Comparison of ENCODE assay signal across 18 cellular contexts in the genomic region with DNA sequence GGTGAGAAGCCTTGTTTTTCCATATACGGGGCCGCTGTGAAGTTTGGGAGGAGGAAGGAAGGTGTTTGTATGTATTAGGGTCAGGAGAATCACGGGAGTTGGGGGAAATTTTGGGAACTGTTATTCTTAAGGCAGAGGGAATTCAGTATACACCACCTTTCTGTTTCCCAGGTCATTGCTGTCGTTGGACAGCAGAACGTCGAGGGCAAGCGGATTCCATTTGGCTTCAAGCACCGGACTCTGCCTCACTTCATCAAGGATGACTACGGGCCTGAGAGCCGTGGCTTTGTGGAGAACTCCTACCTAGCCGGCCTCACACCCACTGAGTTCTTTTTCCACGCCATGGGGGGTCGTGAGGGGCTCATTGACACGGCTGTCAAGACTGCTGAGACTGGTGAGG. TPM values are rescaled to one million over a fixed set of nuclear protein-coding genes. Genes with fewer than 3 reads are reported as not detected.
DNase-seq lines count a peak whose midpoint lies in the region; ATAC-seq and TF ChIP-seq lines count a peak whose summit lies in the region.
"Had no signal": no experiment of that assay in that cellular context is flagged by ENCODE, and none has a peak within 500 bp of the region (broad histone marks: within the 10 kb centered on the region; RNA-seq: fewer than 3 reads in every experiment).

No MANE protein-coding gene starts in this region.

- H3K36me3 Mint-ChIP-seq in activated naive CD8-positive, alpha-beta T cell treated with anti-CD3 and anti-CD28 coated beads, Interleukin-2, amount 10 ng/mL, durations not matched to agents 7 days and 5 days = peaks cover 50% of the 10 kb centered on the region
- H3K36me3 Mint-ChIP-seq in activated naive CD8-positive, alpha-beta T cell treated with anti-CD3 and anti-CD28 coated beads, Interleukin-2, amount 50 U/mL, for 24 hours (ENCODE audit: low read depth) = peaks cover 77% of the 10 kb centered on the region
- peaks cover 42% of the 10 kb centered on the region for H3K36me3 Mint-ChIP-seq in neural crest cell (ENCODE audit: low read depth)

- no peaks in the 10 kb centered on the region for H3K9me3 ChIP-seq in sigmoid colon
- H3K9me3 ChIP-seq: A549 had no signal

- no peak overlapping the region for H3K4me3 Mint-ChIP-seq in activated naive CD8-positive, alpha-beta T cell treated with anti-CD3 and anti-CD28 coated beads, Interleukin-2, amount 10 ng/mL, durations not matched to agents 7 days and 5 days
- H3K4me3 Mint-ChIP-seq in activated naive CD8-positive, alpha-beta T cell treated with anti-CD3 and anti-CD28 coated beads, Interleukin-2, amount 50 U/mL, for 24 hours = no peak overlapping the region
- no peak overlapping the region for H3K4me3 Mint-ChIP-seq in neural crest cell
- H3K4me3 Mint-ChIP-seq: CD4-positive, alpha-beta memory T cell; GM23338 had no signal

- H3K27ac ChIP-seq in sigmoid colon = no peak overlapping the region
- no peak overlapping the region for H3K27ac ChIP-seq in foreskin keratinocyte
- H3K27ac ChIP-seq: 22Rv1, A549, C4-2B had no signal

- no peaks in the 10 kb centered on the region for H3K9me3 Mint-ChIP-seq in activated naive CD8-positive, alpha-beta T cell treated with anti-CD3 and anti-CD28 coated beads, Interleukin-2, amount 10 ng/mL, durations not matched to agents 7 days and 5 days
- no peaks in the 10 kb centered on the region for H3K9me3 Mint-ChIP-seq in activated naive CD8-positive, alpha-beta T cell treated with anti-CD3 and anti-CD28 coated beads, Interleukin-2, amount 50 U/mL, for 24 hours
- no peaks in the 10 kb centered on the region for H3K9me3 Mint-ChIP-seq in neural crest cell
- H3K9me3 Mint-ChIP-seq: GM23338 had no signal

- intact Hi-C loops in sigmoid colon (cut with DNase I) = no loop called here

- no peak overlapping the region for H3K4me3 ChIP-seq in sigmoid colon
- H3K4me3 ChIP-seq: A549, GM23338 had no signal

- TF ChIP-seq CTCF in neural crest cell (conservative IDR thresholded peaks at IDR 0.05) (no peak), sigmoid colon (IDR thresholded peaks at IDR 0.05) (no peak), foreskin keratinocyte (conservative IDR thresholded peaks at IDR 0.05) (no peak)

- no peaks in the 10 kb centered on the region for H3K27me3 ChIP-seq in sigmoid colon
- H3K27me3 ChIP-seq in foreskin keratinocyte = no peaks in the 10 kb centered on the region

- POLR2A ChIA-PET in activated naive CD8-positive, alpha-beta T cell treated with anti-CD3 and anti-CD28 coated beads, Interleukin-2, amount 10 ng/mL, durations not matched to agents 7 days and 5 days (lab: Charles Lee) = no interaction called here

- DNase-seq in activated naive CD8-positive, alpha-beta T cell treated with anti-CD3 and anti-CD28 coated beads, Interleukin-2, amount 10 ng/mL, durations not matched to agents 7 days and 5 days = no peak
- DNase-seq in activated naive CD8-positive, alpha-beta T cell treated with anti-CD3 and anti-CD28 coated beads, Interleukin-2, amount 50 U/mL, for 24 hours = no peak
- DNase-seq in neural crest cell (ENCODE audit: low read depth, low spot score) (no peak), sigmoid colon (peak; percentile 46), foreskin keratinocyte (no peak)
- DNase-seq: AML-193; CD4-positive, alpha-beta memory T cell; DMS153; DMS79; GDM1; HCEC 1CT had no signal

- H3K4me1 ChIP-seq in sigmoid colon = no peaks in the 10 kb centered on the region
- no peaks in the 10 kb centered on the region for H3K4me1 ChIP-seq in foreskin keratinocyte
- H3K4me1 ChIP-seq: A549 had no signal

- H3K27ac Mint-ChIP-seq in activated naive CD8-positive, alpha-beta T cell treated with anti-CD3 and anti-CD28 coated beads, Interleukin-2, amount 10 ng/mL, durations not matched to agents 7 days and 5 days = peak overlapping the region; percentile 14
- H3K27ac Mint-ChIP-seq in activated naive CD8-positive, alpha-beta T cell treated with anti-CD3 and anti-CD28 coated beads, Interleukin-2, amount 50 U/mL, for 24 hours = no peak overlapping the region
- peak overlapping the region; percentile 23 for H3K27ac Mint-ChIP-seq in neural crest cell (ENCODE audit: unreplicated experiment)
- H3K27ac Mint-ChIP-seq: GM23338 had no signal

- TF ChIP-seq POLR2A in sigmoid colon (IDR thresholded peaks at IDR 0.05) = no peak

- ATAC-seq in activated naive CD8-positive, alpha-beta T cell treated with anti-CD3 and anti-CD28 coated beads, Interleukin-2, amount 10 ng/mL, durations not matched to agents 7 days and 5 days (ENCODE audit: low read depth) = no peak
- ATAC-seq in activated naive CD8-positive, alpha-beta T cell treated with anti-CD3 and anti-CD28 coated beads, Interleukin-2, amount 50 U/mL, for 24 hours = no peak
- no peak for ATAC-seq in foreskin keratinocyte
- ATAC-seq in HG02981 (IDR thresholded peaks at IDR 0.05; ENCODE audit: unreplicated experiment) = no peak
- ATAC-seq in HG02852 (IDR thresholded peaks at IDR 0.05; ENCODE audit: unreplicated experiment) = no peak

- H3K4me1 Mint-ChIP-seq in activated naive CD8-positive, alpha-beta T cell treated with anti-CD3 and anti-CD28 coated beads, Interleukin-2, amount 10 ng/mL, durations not matched to agents 7 days and 5 days = no peaks in the 10 kb centered on the region
- H3K4me1 Mint-ChIP-seq in activated naive CD8-positive, alpha-beta T cell treated with anti-CD3 and anti-CD28 coated beads, Interleukin-2, amount 50 U/mL, for 24 hours = no peaks in the 10 kb centered on the region
- H3K4me1 Mint-ChIP-seq in neural crest cell = no peaks in the 10 kb centered on the region
- H3K4me1 Mint-ChIP-seq: GM23338 had no signal

- H3K27me3 Mint-ChIP-seq in activated naive CD8-positive, alpha-beta T cell treated with anti-CD3 and anti-CD28 coated beads, Interleukin-2, amount 10 ng/mL, durations not matched to agents 7 days and 5 days = no peaks in the 10 kb centered on the region
- no peaks in the 10 kb centered on the region for H3K27me3 Mint-ChIP-seq in activated naive CD8-positive, alpha-beta T cell treated with anti-CD3 and anti-CD28 coated beads, Interleukin-2, amount 50 U/mL, for 24 hours
- no peaks in the 10 kb centered on the region for H3K27me3 Mint-ChIP-seq in neural crest cell (ENCODE audit: low read depth)
- H3K27me3 Mint-ChIP-seq: CD4-positive, alpha-beta memory T cell had no signal

- WGBS in sigmoid colon, 2 donors = 86 to 92% methylated on average over 14 of the region's 14 CpGs

- TF ChIP-seq EP300 in sigmoid colon (IDR thresholded peaks at IDR 0.05) = no peak

- H3K36me3 ChIP-seq in sigmoid colon = peaks cover 63 to 99% (median 79%) of the 10 kb centered on the region in 4 donors

RNA-seq across cellular contexts. Expression of a gene that starts 17.6 kb away (rescaled TPM):
- 100 to 1,000 TPM; 192 to 214 TPM for total RNA-seq in activated naive CD8-positive, alpha-beta T cell treated with anti-CD3 and anti-CD28 coated beads, Interleukin-2, amount 10 ng/mL, durations not matched to agents 7 days and 5 days
- 181 and 183 TPM in 2 replicates for total RNA-seq in neural crest cell
- total RNA-seq in sigmoid colon = 10 to 100 TPM; 30.1 to 43.2 (median 36.5) TPM
- 10 to 100 TPM in 2 of 3 donors, 1 to 10 TPM in 1; 7.2 to 51.1 (median 11.3) TPM for polyA plus RNA-seq in sigmoid colon
- total RNA-seq in foreskin keratinocyte = 54.5 and 55.1 TPM in 2 replicates
- polyA plus RNA-seq in foreskin keratinocyte = 20.2 and 23.9 TPM in 2 replicates

RNA-seq across cellular contexts. Expression of a gene that starts 20.5 kb away (rescaled TPM):
- total RNA-seq in activated naive CD8-positive, alpha-beta T cell treated with anti-CD3 and anti-CD28 coated beads, Interleukin-2, amount 10 ng/mL, durations not matched to agents 7 days and 5 days = not detected
- total RNA-seq in neural crest cell (not detected in 2 replicates), sigmoid colon (not detected), foreskin keratinocyte (not detected in 2 replicates)
- polyA plus RNA-seq in sigmoid colon (not detected), foreskin keratinocyte (not detected in 2 replicates)
- total RNA-seq: CD4-positive, alpha-beta memory T cell; GM23338 had no signal
- polyA plus RNA-seq: A549; BJ; CD4-positive, alpha-beta memory T cell had no signal

RNA-seq across cellular contexts. Expression of a gene that starts 22.3 kb away (rescaled TPM):
- 10 to 100 TPM; 56.0 to 58.6 TPM for total RNA-seq in activated naive CD8-positive, alpha-beta T cell treated with anti-CD3 and anti-CD28 coated beads, Interleukin-2, amount 10 ng/mL, durations not matched to agents 7 days and 5 days
- total RNA-seq in neural crest cell (13.6 and 14.3 TPM in 2 replicates), sigmoid colon (10 to 100 TPM; 42.5 to 56.5 (median 45.3) TPM), foreskin keratinocyte (33.7 and 37.9 TPM in 2 replicates)
- polyA plus RNA-seq in sigmoid colon (10 to 100 TPM in 2 of 3 donors, 1 to 10 TPM in 1; 5.5 to 19.6 (median 12.0) TPM), foreskin keratinocyte (17.1 and 18.5 TPM in 2 replicates)

RNA-seq across cellular contexts. Expression of a gene that starts 47.1 kb away (rescaled TPM):
- total RNA-seq in activated naive CD8-positive, alpha-beta T cell treated with anti-CD3 and anti-CD28 coated beads, Interleukin-2, amount 10 ng/mL, durations not matched to agents 7 days and 5 days = 10 to 100 TPM; 93.0 to 95.7 TPM
- total RNA-seq in neural crest cell = 4.1 and 5.4 TPM in 2 replicates
- total RNA-seq in sigmoid colon = 100 to 1,000 TPM in 2 of 4 donors, 10 to 100 TPM in 2; 60.1 to 122 (median 91.8) TPM
- 10 to 100 TPM; 18.0 to 45.0 (median 26.1) TPM for polyA plus RNA-seq in sigmoid colon
- 4.2 and 4.4 TPM in 2 replicates for total RNA-seq in foreskin keratinocyte
- 6.8 and 7.0 TPM in 2 replicates for polyA plus RNA-seq in foreskin keratinocyte

RNA-seq across cellular contexts. Expression of a gene that starts 56.8 kb away (rescaled TPM):
- total RNA-seq in activated naive CD8-positive, alpha-beta T cell treated with anti-CD3 and anti-CD28 coated beads, Interleukin-2, amount 10 ng/mL, durations not matched to agents 7 days and 5 days = 1 to 10 TPM; 8.2 to 8.4 TPM
- total RNA-seq in neural crest cell (0.45 and 0.86 TPM in 2 replicates), sigmoid colon (10 to 100 TPM; 20.2 to 41.0 (median 24.5) TPM), foreskin keratinocyte (2.4 and 2.6 TPM in 2 replicates)
- polyA plus RNA-seq in sigmoid colon (100 to 1,000 TPM in 1 of 3 donors, 10 to 100 TPM in 2; 15.6 to 108 (median 21.0) TPM), foreskin keratinocyte (2.3 and 3.4 TPM in 2 replicates)
- total RNA-seq: GM23338 had no signal
